Comparison of ENCODE assay signal across 8 cellular contexts in genomic region chr20:41029150-41029872, GRCh38. TPM values are rescaled to one million over a fixed set of nuclear protein-coding genes. Genes with fewer than 3 reads are reported as not detected.
A peak's percentile ranks its signal among the peaks of the same experiment; 100 is the strongest.
DNase-seq lines count a peak whose midpoint lies in the region; ATAC-seq and TF ChIP-seq lines count a peak whose summit lies in the region.

No MANE protein-coding gene starts in this region.

- TF ChIP-seq EP300 in suprapubic skin (IDR thresholded peaks at IDR 0.05): no peak

- no peak for TF ChIP-seq CTCF in Calu3 (IDR thresholded peaks at IDR 0.05; ENCODE audit: unreplicated experiment)
- no peak for TF ChIP-seq CTCF in VCaP (conservative IDR thresholded peaks at IDR 0.05)
- no peak for TF ChIP-seq CTCF in lower leg skin (IDR thresholded peaks at IDR 0.05)
- no peak for TF ChIP-seq CTCF in suprapubic skin (IDR thresholded peaks at IDR 0.05)

- H3K27ac Mint-ChIP-seq in Calu3 (ENCODE audit: unreplicated experiment): peak overlapping the region; percentile 97
- H3K27ac Mint-ChIP-seq in dendritic cell treated with granulocyte-macrophage colony-stimulating factor and Interleukin-4, amounts not matched to agents 40 ng/mL and 50 ng/mL, for 4 days: peak overlapping the region; percentile 100

- peaks cover 50% of the 10 kb centered on the region for H3K4me1 Mint-ChIP-seq in Calu3 (ENCODE audit: low read depth, unreplicated experiment)
- H3K4me1 Mint-ChIP-seq in dendritic cell treated with granulocyte-macrophage colony-stimulating factor and Interleukin-4, amounts not matched to agents 40 ng/mL and 50 ng/mL, for 4 days (ENCODE audit: low read depth): peaks cover 54% of the 10 kb centered on the region

- H3K27me3 Mint-ChIP-seq in Calu3 (ENCODE audit: unreplicated experiment): no peaks in the 10 kb centered on the region
- no peaks in the 10 kb centered on the region for H3K27me3 Mint-ChIP-seq in dendritic cell treated with granulocyte-macrophage colony-stimulating factor and Interleukin-4, amounts not matched to agents 40 ng/mL and 50 ng/mL, for 4 days

- H3K4me3 ChIP-seq in Jurkat, Clone E6-1 (ENCODE audit: low read length): peak overlapping the region; percentile 72
- H3K4me3 ChIP-seq in lower leg skin (ENCODE audit: low read depth, poor library complexity, severe bottlenecking) (peak overlapping the region; percentile 75), suprapubic skin (peak overlapping the region; percentile 71)

- no TSS peak for BruUV-seq in Calu3 (replicated peaks; lab: Mats Ljungman, UMichigan)

- H3K36me3 Mint-ChIP-seq in Calu3 (ENCODE audit: insufficient read depth, unreplicated experiment): peaks cover 67% of the 10 kb centered on the region
- peaks cover 24% of the 10 kb centered on the region for H3K36me3 Mint-ChIP-seq in dendritic cell treated with granulocyte-macrophage colony-stimulating factor and Interleukin-4, amounts not matched to agents 40 ng/mL and 50 ng/mL, for 4 days (ENCODE audit: low read depth)

- peak; percentile 57 for DNase-seq in Calu3
- no peak for DNase-seq in Jurkat, Clone E6-1 (ENCODE audit: low read depth, low spot score)
- peak; percentile 27 to 87 for DNase-seq in lower leg skin (ENCODE audit: low spot score in 2 of 2)
- DNase-seq in suprapubic skin (ENCODE audit: low spot score in 2 of 2): peak in 1 of 2 donors; percentile 65
- no peak for DNase-seq in NCI-H2029 (lab: John Stamatoyannopoulos, UW)

- intact Hi-C loops in Calu3 (cut with micrococcal nuclease; ENCODE audit: unreplicated experiment): no loop called here
- intact Hi-C loops in dendritic cell treated with granulocyte-macrophage colony-stimulating factor and Interleukin-4, amounts not matched to agents 40 ng/mL and 50 ng/mL, for 4 days (cut with micrococcal nuclease): no loop called here
- intact Hi-C loops in lower leg skin (cut with DNase I; ENCODE audit: low total_unique reads): no loop called here

- H3K36me3 ChIP-seq in suprapubic skin: no peaks in the 10 kb centered on the region

- H3K9me3 ChIP-seq in suprapubic skin: no peaks in the 10 kb centered on the region

- H3K4me1 ChIP-seq in suprapubic skin: peaks cover 53% of the 10 kb centered on the region

- CTCF ChIA-PET in Calu3 (lab: Charles Lee): interaction anchor here (0.6 kb wide), 1 partner anchor 10 kb away, joined by 3 read pairs; no protein-coding TSS in a partner anchor

- H3K27me3 ChIP-seq in suprapubic skin: no peaks in the 10 kb centered on the region

- 0 to 1% methylated on average over 48 to 68 of the region's 68 CpGs for whole genome bisulfite sequencing in lower leg skin, 2 donors
- under 1% methylated on average over 45 of the region's 68 CpGs for WGBS in suprapubic skin

- peak; percentile 26 for ATAC-seq in GM21447 (IDR thresholded peaks at IDR 0.05; ENCODE audit: unreplicated experiment)

- no peaks in the 10 kb centered on the region for H3K9me3 Mint-ChIP-seq in Calu3 (ENCODE audit: low read depth, unreplicated experiment)
- no peaks in the 10 kb centered on the region for H3K9me3 Mint-ChIP-seq in dendritic cell treated with granulocyte-macrophage colony-stimulating factor and Interleukin-4, amounts not matched to agents 40 ng/mL and 50 ng/mL, for 4 days

- H3K4me3 Mint-ChIP-seq in Calu3 (ENCODE audit: low read depth, unreplicated experiment): peak overlapping the region; percentile 83
- H3K4me3 Mint-ChIP-seq in dendritic cell treated with granulocyte-macrophage colony-stimulating factor and Interleukin-4, amounts not matched to agents 40 ng/mL and 50 ng/mL, for 4 days: peak overlapping the region; percentile 90

- TF ChIP-seq POLR2A in lower leg skin (IDR thresholded peaks at IDR 0.05) (no peak), suprapubic skin (IDR thresholded peaks at IDR 0.05) (no peak)

- H3K27ac ChIP-seq in VCaP: peak overlapping the region; percentile 97
- peak overlapping the region; percentile 92 for H3K27ac ChIP-seq in suprapubic skin

RNA-seq across cellular contexts. Expression of gene TOP1, which starts 0.7 kb away (rescaled TPM):
- total RNA-seq in Calu3 (2022): 129 and 152 TPM in 2 replicates
- 93.2 TPM for polyA plus RNA-seq in Jurkat, Clone E6-1 (2012; ENCODE audit: insufficient read depth, insufficient read length)
- total RNA-seq in lower leg skin: 10 to 100 TPM; 29.8 to 37.1 (median 31.9) TPM
- 10 to 100 TPM; 25.8 to 32.6 (median 32.0) TPM for total RNA-seq in suprapubic skin

Comparison
In these comparisons a context has a peak if more than half of its experiments do, and no peak if none do; other contexts are left out.
1. DNase-seq: peak in Calu3 (single experiment) and lower leg skin (2 of 2); none in Jurkat, Clone E6-1 (single experiment) and NCI-H2029 (single experiment).
2. Peak in every context shown above with its lines, with median percentiles within 50 percentile points of each other: H3K4me3 ChIP-seq.